ENCODE assay signal across 8 cellular contexts in the genomic region with DNA sequence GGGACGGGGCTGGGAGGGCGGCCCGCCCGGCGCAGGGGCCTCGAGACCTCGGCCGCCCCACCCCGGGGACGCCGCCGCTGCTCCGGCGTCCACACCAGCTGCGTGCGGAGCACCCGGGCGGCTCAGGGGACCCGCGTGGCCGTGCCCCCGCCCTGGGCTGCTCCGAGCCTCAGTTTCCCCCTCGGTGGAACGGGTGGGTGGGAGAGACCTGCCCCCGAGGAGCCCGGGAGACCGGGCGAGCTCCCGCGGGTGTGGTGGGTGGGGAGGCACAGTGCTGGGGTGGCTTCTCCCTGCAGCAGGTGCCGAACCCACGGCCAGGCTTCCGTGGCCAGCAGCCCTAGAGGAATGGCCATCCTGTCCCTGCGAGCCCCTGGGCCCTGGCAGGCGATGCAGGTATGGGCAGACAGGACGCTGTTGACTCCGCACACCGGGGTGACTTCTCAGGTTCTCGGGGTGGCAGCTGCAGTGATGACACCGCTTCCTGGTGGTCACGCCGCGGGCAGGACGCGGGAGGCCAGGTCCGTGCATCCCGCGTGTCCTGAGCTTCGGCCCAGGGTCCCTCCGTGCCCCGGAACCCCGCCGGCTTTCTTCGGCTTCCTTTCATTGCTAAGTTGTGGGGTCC. TPM values are rescaled to one million over a fixed set of nuclear protein-coding genes. Genes with fewer than 3 reads are reported as not detected.
DNase-seq lines count a peak whose midpoint lies in the region; ATAC-seq and TF ChIP-seq lines count a peak whose summit lies in the region.

No MANE protein-coding gene starts in this region.

- H3K27me3 Mint-ChIP-seq in IgD-negative memory B cell, result peaks cover 19% of the 10 kb centered on the region

- no peaks in the 10 kb centered on the region for H3K9me3 Mint-ChIP-seq in IgD-negative memory B cell

- H3K4me3 ChIP-seq in AG09309 (ENCODE audit: control insufficient read depth, low read depth, low read length) (peak overlapping the region; percentile 52), choroid plexus epithelial cell (ENCODE audit: low read depth, low read length) (peak overlapping the region; percentile 69)

- no peak for ATAC-seq in GM21619 (IDR thresholded peaks at IDR 0.05; ENCODE audit: unreplicated experiment)

- DNase-seq in AG09309 (ENCODE audit: low read depth) (no peak), choroid plexus epithelial cell (ENCODE audit: low read depth) (no peak), myocyte (ENCODE audit: low read depth) (peak; percentile 3), hepatic stellate cell (ENCODE audit: low spot score) (no peak), NCI-H2171 treated with DMSO at 0.1 percent for 48 hours (lab: John Stamatoyannopoulos, UW) (no peak), activated gamma-delta T cell (lab: John Stamatoyannopoulos, UW) (no peak)

- H3K4me1 Mint-ChIP-seq in IgD-negative memory B cell, result peaks cover 46 to 50% (median 49%) of the 10 kb centered on the region in 3 donors

- H3K27ac Mint-ChIP-seq in IgD-negative memory B cell, result peak overlapping the region in 2 of 3 donors; percentile 53 to 69

- TF ChIP-seq CTCF in AG09309 (IDR thresholded peaks at IDR 0.05; ENCODE audit: control insufficient read depth, insufficient read depth, low read depth, low read length, missing control alignments) (no peak), choroid plexus epithelial cell (conservative IDR thresholded peaks at IDR 0.05; ENCODE audit: low read depth, low read length) (no peak)

- H3K4me3 Mint-ChIP-seq in IgD-negative memory B cell, result peak overlapping the region; percentile 81 to 94 (median 87)

- peaks cover 2% of the 10 kb centered on the region for H3K36me3 Mint-ChIP-seq in IgD-negative memory B cell

RNA-seq across cellular contexts. Expression of a gene that starts 0.7 kb away (rescaled TPM):
- polyA plus RNA-seq in IgD-negative memory B cell, result 67.5 TPM
- 92.0 and 94.7 TPM in 2 replicates for total RNA-seq in myocyte
- 77.8 TPM for polyA plus RNA-seq in myocyte (2012)

RNA-seq across cellular contexts. Expression of a gene that starts 26.1 kb away (rescaled TPM):
- polyA plus RNA-seq in IgD-negative memory B cell, result 1.1 TPM
- total RNA-seq in myocyte, result 152 and 164 TPM in 2 replicates
- 132 TPM for polyA plus RNA-seq in myocyte (2012)

RNA-seq across cellular contexts. Expression of a gene that starts 30.6 kb away (rescaled TPM):
- polyA plus RNA-seq in IgD-negative memory B cell, result 0.93 TPM
- total RNA-seq in myocyte, result 3.1 and 4.4 TPM in 2 replicates
- 6.2 TPM for polyA plus RNA-seq in myocyte (2012)
